1 cellular context compared by ENCODE assay signal in genomic region chr7:27890205-27890849, GRCh38.
A peak's percentile ranks its signal among the peaks of the same experiment; 100 is the strongest.
TF ChIP-seq lines count a peak whose summit lies in the region.

No MANE protein-coding gene starts in this region.

TF ChIP-seq in GM12878, 131 proteins besides CTCF, POLR2A, EP300 and RAD21 (continued from another document and continues in another):
- TF ChIP-seq RCOR1 (conservative IDR thresholded peaks at IDR 0.05; ENCODE audit: low read depth, low read length) = no peak
- peak; percentile 55 for TF ChIP-seq ZNF24 (IDR thresholded peaks at IDR 0.05)
- no peak for TF ChIP-seq CHD2 (IDR thresholded peaks at IDR 0.05; ENCODE audit: borderline replicate concordance, low read depth, low read length)
- TF ChIP-seq ZNF274 (IDR thresholded peaks at IDR 0.05; ENCODE audit: insufficient read depth, insufficient read length) = no peak
- 0 out of 2 replicates have a peak, but pooled peaks have one; percentile 35 for TF ChIP-seq TBL1XR1 (IDR thresholded peaks at IDR 0.05; ENCODE audit: low read depth, low read length)
- TF ChIP-seq REST (IDR thresholded peaks at IDR 0.05; ENCODE audit: low read depth, low read length) = no peak
- peak in 1 of 2 experiments; percentile 36; a peak in 1 of 4 replicates for TF ChIP-seq BHLHE40 (IDR thresholded peaks at IDR 0.05; ENCODE audit: borderline replicate concordance in 1 of 2, low read depth in 2 of 2, low read length in 1 of 2)
- TF ChIP-seq MYC (IDR thresholded peaks at IDR 0.05; ENCODE audit: insufficient read depth, insufficient read length, insufficient replicate concordance, low read length, severe bottlenecking) = no peak
- no peak for TF ChIP-seq HDAC2 (IDR thresholded peaks at IDR 0.05)
- no peak for TF ChIP-seq TCF12 (IDR thresholded peaks at IDR 0.05; ENCODE audit: low read depth, low read length)
- TF ChIP-seq TAF1 (IDR thresholded peaks at IDR 0.05; ENCODE audit: borderline replicate concordance, low read depth, low read length) = no peak
- TF ChIP-seq SIN3A (IDR thresholded peaks at IDR 0.05; ENCODE audit: low read depth, low read length) = no peak
- peak; percentile 91 for TF ChIP-seq RAD51 (IDR thresholded peaks at IDR 0.05)
- TF ChIP-seq DPF2 (IDR thresholded peaks at IDR 0.05) = peak; percentile 18; the same call in 1 of the 2 replicates
- no peak for TF ChIP-seq TCF7 (IDR thresholded peaks at IDR 0.05; ENCODE audit: borderline replicate concordance)
- TF ChIP-seq, protein P1, sequence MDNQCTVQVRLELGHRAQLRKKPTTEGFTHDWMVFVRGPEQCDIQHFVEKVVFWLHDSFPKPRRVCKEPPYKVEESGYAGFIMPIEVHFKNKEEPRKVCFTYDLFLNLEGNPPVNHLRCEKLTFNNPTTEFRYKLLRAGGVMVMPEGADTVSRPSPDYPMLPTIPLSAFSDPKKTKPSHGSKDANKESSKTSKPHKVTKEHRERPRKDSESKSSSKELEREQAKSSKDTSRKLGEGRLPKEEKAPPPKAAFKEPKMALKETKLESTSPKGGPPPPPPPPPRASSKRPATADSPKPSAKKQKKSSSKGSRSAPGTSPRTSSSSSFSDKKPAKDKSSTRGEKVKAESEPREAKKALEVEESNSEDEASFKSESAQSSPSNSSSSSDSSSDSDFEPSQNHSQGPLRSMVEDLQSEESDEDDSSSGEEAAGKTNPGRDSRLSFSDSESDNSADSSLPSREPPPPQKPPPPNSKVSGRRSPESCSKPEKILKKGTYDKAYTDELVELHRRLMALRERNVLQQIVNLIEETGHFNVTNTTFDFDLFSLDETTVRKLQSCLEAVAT (IDR thresholded peaks at IDR 0.05) = no peak
- no peak for TF ChIP-seq EZH2 (IDR thresholded peaks at IDR 0.05; ENCODE audit: borderline replicate concordance, control insufficient read depth, low read depth, low read length)
- no peak for TF ChIP-seq GABPA (IDR thresholded peaks at IDR 0.05; ENCODE audit: low read depth)
- TF ChIP-seq ZZZ3 (IDR thresholded peaks at IDR 0.05; ENCODE audit: control insufficient read depth, insufficient read length, low read depth) = no peak
- peak; percentile 22; the same call in 1 of the 2 replicates for TF ChIP-seq RUNX3 (IDR thresholded peaks at IDR 0.05; ENCODE audit: low read length)
- TF ChIP-seq MEF2B (IDR thresholded peaks at IDR 0.05; ENCODE audit: partially characterized antibody, poor library complexity, severe bottlenecking) = peak; percentile 34
- TF ChIP-seq NBN (IDR thresholded peaks at IDR 0.05) = 0 out of 2 replicates have a peak, but pooled peaks have one; percentile 23
- no peak for TF ChIP-seq STAT1 (conservative IDR thresholded peaks at IDR 0.05)
- no peak for TF ChIP-seq EGR1 (IDR thresholded peaks at IDR 0.05; ENCODE audit: borderline replicate concordance in 1 of 2, low read depth in 2 of 2, low read length in 2 of 2)
- TF ChIP-seq LARP7 (IDR thresholded peaks at IDR 0.05) = no peak
- TF ChIP-seq SPI1 (IDR thresholded peaks at IDR 0.05; ENCODE audit: borderline replicate concordance, insufficient read depth, low read depth, low read length) = no peak
- no peak for TF ChIP-seq SP1 (IDR thresholded peaks at IDR 0.05; ENCODE audit: low read depth, low read length)
- TF ChIP-seq, protein P2, sequence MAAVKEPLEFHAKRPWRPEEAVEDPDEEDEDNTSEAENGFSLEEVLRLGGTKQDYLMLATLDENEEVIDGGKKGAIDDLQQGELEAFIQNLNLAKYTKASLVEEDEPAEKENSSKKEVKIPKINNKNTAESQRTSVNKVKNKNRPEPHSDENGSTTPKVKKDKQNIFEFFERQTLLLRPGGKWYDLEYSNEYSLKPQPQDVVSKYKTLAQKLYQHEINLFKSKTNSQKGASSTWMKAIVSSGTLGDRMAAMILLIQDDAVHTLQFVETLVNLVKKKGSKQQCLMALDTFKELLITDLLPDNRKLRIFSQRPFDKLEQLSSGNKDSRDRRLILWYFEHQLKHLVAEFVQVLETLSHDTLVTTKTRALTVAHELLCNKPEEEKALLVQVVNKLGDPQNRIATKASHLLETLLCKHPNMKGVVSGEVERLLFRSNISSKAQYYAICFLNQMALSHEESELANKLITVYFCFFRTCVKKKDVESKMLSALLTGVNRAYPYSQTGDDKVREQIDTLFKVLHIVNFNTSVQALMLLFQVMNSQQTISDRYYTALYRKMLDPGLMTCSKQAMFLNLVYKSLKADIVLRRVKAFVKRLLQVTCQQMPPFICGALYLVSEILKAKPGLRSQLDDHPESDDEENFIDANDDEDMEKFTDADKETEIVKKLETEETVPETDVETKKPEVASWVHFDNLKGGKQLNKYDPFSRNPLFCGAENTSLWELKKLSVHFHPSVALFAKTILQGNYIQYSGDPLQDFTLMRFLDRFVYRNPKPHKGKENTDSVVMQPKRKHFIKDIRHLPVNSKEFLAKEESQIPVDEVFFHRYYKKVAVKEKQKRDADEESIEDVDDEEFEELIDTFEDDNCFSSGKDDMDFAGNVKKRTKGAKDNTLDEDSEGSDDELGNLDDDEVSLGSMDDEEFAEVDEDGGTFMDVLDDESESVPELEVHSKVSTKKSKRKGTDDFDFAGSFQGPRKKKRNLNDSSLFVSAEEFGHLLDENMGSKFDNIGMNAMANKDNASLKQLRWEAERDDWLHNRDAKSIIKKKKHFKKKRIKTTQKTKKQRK (IDR thresholded peaks at IDR 0.05; ENCODE audit: low read depth, low read length) = no peak
- TF ChIP-seq NR2C2 (IDR thresholded peaks at IDR 0.05; ENCODE audit: borderline replicate concordance, control insufficient read depth, insufficient read length, low read depth) = no peak
- no peak for TF ChIP-seq RELA (IDR thresholded peaks at IDR 0.05; ENCODE audit: borderline replicate concordance, partially characterized antibody)
- TF ChIP-seq RFX5 (IDR thresholded peaks at IDR 0.05; ENCODE audit: low read depth, low read length) = no peak
- TF ChIP-seq ZNF217 (IDR thresholded peaks at IDR 0.05) = no peak; the same call in 1 of the 2 replicates
- TF ChIP-seq PML (IDR thresholded peaks at IDR 0.05; ENCODE audit: low read length) = no peak
- TF ChIP-seq POLR2AphosphoS2 (IDR thresholded peaks at IDR 0.05; ENCODE audit: low read depth, low read length) = no peak
- TF ChIP-seq, protein P3, sequence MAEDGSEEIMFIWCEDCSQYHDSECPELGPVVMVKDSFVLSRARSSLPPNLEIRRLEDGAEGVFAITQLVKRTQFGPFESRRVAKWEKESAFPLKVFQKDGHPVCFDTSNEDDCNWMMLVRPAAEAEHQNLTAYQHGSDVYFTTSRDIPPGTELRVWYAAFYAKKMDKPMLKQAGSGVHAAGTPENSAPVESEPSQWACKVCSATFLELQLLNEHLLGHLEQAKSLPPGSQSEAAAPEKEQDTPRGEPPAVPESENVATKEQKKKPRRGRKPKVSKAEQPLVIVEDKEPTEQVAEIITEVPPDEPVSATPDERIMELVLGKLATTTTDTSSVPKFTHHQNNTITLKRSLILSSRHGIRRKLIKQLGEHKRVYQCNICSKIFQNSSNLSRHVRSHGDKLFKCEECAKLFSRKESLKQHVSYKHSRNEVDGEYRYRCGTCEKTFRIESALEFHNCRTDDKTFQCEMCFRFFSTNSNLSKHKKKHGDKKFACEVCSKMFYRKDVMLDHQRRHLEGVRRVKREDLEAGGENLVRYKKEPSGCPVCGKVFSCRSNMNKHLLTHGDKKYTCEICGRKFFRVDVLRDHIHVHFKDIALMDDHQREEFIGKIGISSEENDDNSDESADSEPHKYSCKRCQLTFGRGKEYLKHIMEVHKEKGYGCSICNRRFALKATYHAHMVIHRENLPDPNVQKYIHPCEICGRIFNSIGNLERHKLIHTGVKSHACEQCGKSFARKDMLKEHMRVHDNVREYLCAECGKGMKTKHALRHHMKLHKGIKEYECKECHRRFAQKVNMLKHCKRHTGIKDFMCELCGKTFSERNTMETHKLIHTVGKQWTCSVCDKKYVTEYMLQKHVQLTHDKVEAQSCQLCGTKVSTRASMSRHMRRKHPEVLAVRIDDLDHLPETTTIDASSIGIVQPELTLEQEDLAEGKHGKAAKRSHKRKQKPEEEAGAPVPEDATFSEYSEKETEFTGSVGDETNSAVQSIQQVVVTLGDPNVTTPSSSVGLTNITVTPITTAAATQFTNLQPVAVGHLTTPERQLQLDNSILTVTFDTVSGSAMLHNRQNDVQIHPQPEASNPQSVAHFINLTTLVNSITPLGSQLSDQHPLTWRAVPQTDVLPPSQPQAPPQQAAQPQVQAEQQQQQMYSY (CRISPR knock-in tag; IDR thresholded peaks at IDR 0.05) = no peak
- no peak for TF ChIP-seq NFYA (IDR thresholded peaks at IDR 0.05; ENCODE audit: borderline replicate concordance, low read depth, low read length)
- peak; percentile 49; the same call in 1 of the 2 replicates for TF ChIP-seq USF2 (IDR thresholded peaks at IDR 0.05; ENCODE audit: borderline replicate concordance, low read depth, low read length)
- TF ChIP-seq ZBTB40 (IDR thresholded peaks at IDR 0.05; ENCODE audit: borderline replicate concordance) = peak; percentile 99
- peak; percentile 49 for TF ChIP-seq JUNB (IDR thresholded peaks at IDR 0.05)
- no peak for TF ChIP-seq POLR2AphosphoS5 (IDR thresholded peaks at IDR 0.05; ENCODE audit: low read length)
